18 cellular contexts compared by ENCODE assay signal in genomic region chr3:160330690-160331089, GRCh38.
DNase-seq lines count a peak whose midpoint lies in the region; FAIRE-seq and TF ChIP-seq lines count a peak whose summit lies in the region.
"Had no signal": no experiment of that assay in that cellular context is flagged by ENCODE, and none has a peak within 500 bp of the region (broad histone marks: within the 10 kb centered on the region; RNA-seq: fewer than 3 reads in every experiment).

No MANE protein-coding gene starts in this region.

- H3K4me1 ChIP-seq in breast epithelium (no peaks in the 10 kb centered on the region), PC-9 (replicated peaks; ENCODE audit: insufficient read depth) (peaks cover 13% of the 10 kb centered on the region), skeletal muscle satellite cell (ENCODE audit: control insufficient read depth, insufficient read depth, low read length) (peaks cover 10% of the 10 kb centered on the region)

- H3K36me3 Mint-ChIP-seq in MCF 10A (ENCODE audit: insufficient read depth, unreplicated experiment) (no peaks in the 10 kb centered on the region), chondrocyte (ENCODE audit: low read depth) (peaks cover 4% of the 10 kb centered on the region)
- peaks cover 2% of the 10 kb centered on the region for H3K36me3 Mint-ChIP-seq in activated naive CD4-positive, alpha-beta T cell treated with anti-CD3 and anti-CD28 coated beads, Interleukin-2, amount 10 ng/mL, durations not matched to agents 7 days and 5 days

- no peak for FAIRE-seq in urothelium cell line (lab: Jason Lieb, UNC)
- FAIRE-seq: A204.1 had no signal

- H3K9me3 Mint-ChIP-seq in MCF 10A (ENCODE audit: unreplicated experiment) (no peaks in the 10 kb centered on the region), chondrocyte (ENCODE audit: low read depth) (peaks cover 9% of the 10 kb centered on the region)
- no peaks in the 10 kb centered on the region for H3K9me3 Mint-ChIP-seq in activated naive CD4-positive, alpha-beta T cell treated with anti-CD3 and anti-CD28 coated beads, Interleukin-2, amount 10 ng/mL, durations not matched to agents 7 days and 5 days

- H3K4me3 ChIP-seq in breast epithelium: no peak overlapping the region
- 0 out of 2 replicates have a peak overlapping the region, but pooled peaks have one; percentile 1 for H3K4me3 ChIP-seq in PC-9
- no peak overlapping the region for H3K4me3 ChIP-seq in skeletal muscle satellite cell (ENCODE audit: low read length)
- H3K4me3 ChIP-seq: HAP-1 had no signal

- POLR2A ChIA-PET in MCF 10A (lab: Yijun Ruan, JAX): no interaction called here
- POLR2A ChIA-PET in PC-9 (lab: Charles Lee; ENCODE audit: unreplicated experiment): no interaction called here

- TF ChIP-seq POLR2A in breast epithelium (IDR thresholded peaks at IDR 0.05): no peak

- TF ChIP-seq CTCF in MCF 10A (IDR thresholded peaks at IDR 0.05; ENCODE audit: unreplicated experiment) (no peak), breast epithelium (IDR thresholded peaks at IDR 0.05) (no peak), PC-9 (conservative IDR thresholded peaks at IDR 0.05) (no peak), chondrocyte (IDR thresholded peaks at IDR 0.05) (no peak)

- H3K4me3 Mint-ChIP-seq in MCF 10A (ENCODE audit: unreplicated experiment) (no peak overlapping the region), chondrocyte (ENCODE audit: unreplicated experiment) (no peak overlapping the region)
- H3K4me3 Mint-ChIP-seq in activated naive CD4-positive, alpha-beta T cell treated with anti-CD3 and anti-CD28 coated beads, Interleukin-2, amount 10 ng/mL, durations not matched to agents 7 days and 5 days: no peak overlapping the region

- no peak overlapping the region for H3K27ac ChIP-seq in breast epithelium
- H3K27ac ChIP-seq in PC-9: peak overlapping the region; percentile 82
- H3K27ac ChIP-seq: C4-2B had no signal

- H3K27ac Mint-ChIP-seq in MCF 10A (ENCODE audit: low read depth, unreplicated experiment): peak overlapping the region; percentile 94
- H3K27ac Mint-ChIP-seq in chondrocyte (ENCODE audit: unreplicated experiment): peak overlapping the region; percentile 97
- H3K27ac Mint-ChIP-seq in activated naive CD4-positive, alpha-beta T cell treated with anti-CD3 and anti-CD28 coated beads, Interleukin-2, amount 10 ng/mL, durations not matched to agents 7 days and 5 days: no peak overlapping the region

- intact Hi-C loops in MCF 10A (cut with micrococcal nuclease): no loop called here
- intact Hi-C loops in breast epithelium (cut with DNase I; ENCODE audit: low total_unique reads): no loop called here
- intact Hi-C loops in PC-9 (cut with micrococcal nuclease; ENCODE audit: unreplicated experiment): no loop called here

- CTCF ChIA-PET in MCF 10A (lab: Yijun Ruan, JAX) (interaction anchor here (0.6 kb wide), 1 partner anchor 342 kb away, joined by 3 read pairs; the partner anchor contains the start of gene IL12A), PC-9 (lab: Charles Lee) (no interaction called here)
- CTCF ChIA-PET in activated naive CD4-positive, alpha-beta T cell treated with anti-CD3 and anti-CD28 coated beads, Interleukin-2, amount 10 ng/mL, durations not matched to agents 7 days and 5 days (lab: Charles Lee): no interaction called here

- H3K4me2 ChIP-seq in PC-9 (peak overlapping the region; percentile 28), skeletal muscle satellite cell (ENCODE audit: low read length) (peak overlapping the region; percentile 31)

- peaks cover 4% of the 10 kb centered on the region; the same call in 1 of the 2 replicates for H3F3A ChIP-seq in PC-9 (ENCODE audit: insufficient read depth, low read depth)

- H3K9me2 ChIP-seq in PC-9 (ENCODE audit: insufficient read depth): no peaks in the 10 kb centered on the region

- H3K27me3 ChIP-seq in breast epithelium (no peaks in the 10 kb centered on the region), PC-9 (ENCODE audit: insufficient read depth, low read depth) (no peaks in the 10 kb centered on the region), skeletal muscle satellite cell (ENCODE audit: control insufficient read depth, insufficient read depth, low read length) (no peaks in the 10 kb centered on the region)

- no peak overlapping the region for H2AFZ ChIP-seq in PC-9

- no peak for DNase-seq in MCF 10A (ENCODE audit: unreplicated experiment)
- DNase-seq in breast epithelium (ENCODE audit: low spot score in 2 of 2): no peak
- no peak for DNase-seq in PC-9
- no peak for DNase-seq in chondrocyte (ENCODE audit: low spot score)
- DNase-seq in activated naive CD4-positive, alpha-beta T cell treated with anti-CD3 and anti-CD28 coated beads, Interleukin-2, amount 10 ng/mL, durations not matched to agents 7 days and 5 days: no peak
- DNase-seq in NCI-H1436 (lab: John Stamatoyannopoulos, UW): no peak
- no peak for DNase-seq in urothelium cell line (ENCODE audit: low spot score)
- DNase-seq: DMS153, KBM-7, NCI-H1048, NCI-H2081, NCI-H510A, NCI-H774, SHP77 had no signal

- H3K4me1 Mint-ChIP-seq in MCF 10A (ENCODE audit: insufficient read depth, unreplicated experiment) (peaks cover 25% of the 10 kb centered on the region), chondrocyte (ENCODE audit: low read depth) (peaks cover 16% of the 10 kb centered on the region)
- no peaks in the 10 kb centered on the region for H3K4me1 Mint-ChIP-seq in activated naive CD4-positive, alpha-beta T cell treated with anti-CD3 and anti-CD28 coated beads, Interleukin-2, amount 10 ng/mL, durations not matched to agents 7 days and 5 days

- H3K79me2 ChIP-seq in PC-9 (ENCODE audit: low read depth): no peaks in the 10 kb centered on the region

- no peaks in the 10 kb centered on the region for H3K9me3 ChIP-seq in breast epithelium
- H3K9me3 ChIP-seq in PC-9 (ENCODE audit: insufficient read depth, low read depth): no peaks in the 10 kb centered on the region
- no peaks in the 10 kb centered on the region for H3K9me3 ChIP-seq in skeletal muscle satellite cell (replicated peaks; ENCODE audit: low read length)
- H3K9me3 ChIP-seq: HAP-1 had no signal

- H3K36me3 ChIP-seq in breast epithelium (no peaks in the 10 kb centered on the region), PC-9 (ENCODE audit: low read depth) (no peaks in the 10 kb centered on the region), skeletal muscle satellite cell (ENCODE audit: insufficient read depth, low read length) (no peaks in the 10 kb centered on the region)
- H3K36me3 ChIP-seq: HAP-1 had no signal

- H3K9ac ChIP-seq in skeletal muscle satellite cell (ENCODE audit: low read depth, low read length): no peak overlapping the region

- H3K27me3 Mint-ChIP-seq in MCF 10A (ENCODE audit: insufficient read depth, unreplicated experiment) (no peaks in the 10 kb centered on the region), chondrocyte (ENCODE audit: low read depth) (no peaks in the 10 kb centered on the region)
- no peaks in the 10 kb centered on the region for H3K27me3 Mint-ChIP-seq in activated naive CD4-positive, alpha-beta T cell treated with anti-CD3 and anti-CD28 coated beads, Interleukin-2, amount 10 ng/mL, durations not matched to agents 7 days and 5 days

- BruUV-seq in MCF 10A (replicated peaks; lab: Mats Ljungman, UMichigan) (TSS peak; percentile 98), PC-9 (replicated peaks; lab: Mats Ljungman, UMichigan) (TSS peak; percentile 72)

- H4K20me1 ChIP-seq in PC-9 (ENCODE audit: insufficient read depth): no peaks in the 10 kb centered on the region
